ENCODE assay signal across 14 cellular contexts in the genomic region with DNA sequence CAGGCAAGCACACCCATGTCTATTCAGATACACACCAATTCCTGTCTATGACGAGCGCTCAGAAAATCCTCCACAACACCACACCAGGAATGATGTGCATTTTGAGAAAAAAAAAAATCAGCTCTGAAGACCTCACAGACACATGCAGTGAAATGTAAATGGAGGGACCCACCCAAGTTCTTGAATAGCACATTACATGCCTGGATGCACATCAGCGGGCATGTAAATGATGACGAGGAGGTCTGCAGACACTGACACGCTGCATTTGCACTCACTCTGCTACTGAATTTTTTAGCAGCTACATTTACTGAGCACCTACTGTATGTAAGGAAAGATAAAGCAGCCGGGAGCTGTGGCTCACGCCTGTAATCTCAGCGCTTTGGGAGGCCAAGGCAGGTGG. TPM values are rescaled to one million over a fixed set of nuclear protein-coding genes. Genes with fewer than 3 reads are reported as not detected.
DNase-seq lines count a peak whose midpoint lies in the region; ATAC-seq and FAIRE-seq lines count a peak whose summit lies in the region.
"Had no signal": no experiment of that assay in that cellular context is flagged by ENCODE, and none has a peak within 500 bp of the region (broad histone marks: within the 10 kb centered on the region; RNA-seq: fewer than 3 reads in every experiment).

No MANE protein-coding gene starts in this region.

- H3K4me3 Mint-ChIP-seq in activated naive CD8-positive, alpha-beta T cell treated with anti-CD3 and anti-CD28 coated beads for 36 hours = no peak overlapping the region
- no peak overlapping the region for H3K4me3 Mint-ChIP-seq in activated naive CD8-positive, alpha-beta T cell treated with anti-CD3 and anti-CD28 coated beads, Interleukin-2, amount 50 U/mL, for 24 hours
- no peak overlapping the region for H3K4me3 Mint-ChIP-seq in T-helper 17 cell
- H3K4me3 Mint-ChIP-seq: activated T-helper 1 cell treated with anti-CD3 and anti-CD28 coated beads, Interleukin-12 subunit alpha, Interleukin-12 subunit beta, Interleukin-2, Interleukin-4 antibody, amounts not matched to agents 30 ng/mL and 10 ng/mL and 1 ng/mL, durations not matched to agents 14 hours and 24 hours and 36 hours had no signal

- H3K4me1 Mint-ChIP-seq in activated naive CD8-positive, alpha-beta T cell treated with anti-CD3 and anti-CD28 coated beads for 36 hours = peaks cover 21% of the 10 kb centered on the region
- peaks cover 28% of the 10 kb centered on the region for H3K4me1 Mint-ChIP-seq in activated naive CD8-positive, alpha-beta T cell treated with anti-CD3 and anti-CD28 coated beads, Interleukin-2, amount 50 U/mL, for 24 hours
- H3K4me1 Mint-ChIP-seq in T-helper 17 cell = peaks cover 24% of the 10 kb centered on the region

- no peaks in the 10 kb centered on the region for H3K36me3 Mint-ChIP-seq in activated naive CD8-positive, alpha-beta T cell treated with anti-CD3 and anti-CD28 coated beads for 36 hours
- H3K36me3 Mint-ChIP-seq in activated naive CD8-positive, alpha-beta T cell treated with anti-CD3 and anti-CD28 coated beads, Interleukin-2, amount 50 U/mL, for 24 hours (ENCODE audit: low read depth) = no peaks in the 10 kb centered on the region
- no peaks in the 10 kb centered on the region for H3K36me3 Mint-ChIP-seq in T-helper 17 cell (ENCODE audit: low read depth)

- no peaks in the 10 kb centered on the region for H3K9me3 Mint-ChIP-seq in activated naive CD8-positive, alpha-beta T cell treated with anti-CD3 and anti-CD28 coated beads for 36 hours
- no peaks in the 10 kb centered on the region for H3K9me3 Mint-ChIP-seq in activated naive CD8-positive, alpha-beta T cell treated with anti-CD3 and anti-CD28 coated beads, Interleukin-2, amount 50 U/mL, for 24 hours
- H3K9me3 Mint-ChIP-seq: activated T-helper 1 cell treated with anti-CD3 and anti-CD28 coated beads, Interleukin-12 subunit alpha, Interleukin-12 subunit beta, Interleukin-2, Interleukin-4 antibody, amounts not matched to agents 30 ng/mL and 10 ng/mL and 1 ng/mL, durations not matched to agents 14 hours and 24 hours and 36 hours had no signal

- no peak for ATAC-seq in activated naive CD8-positive, alpha-beta T cell treated with anti-CD3 and anti-CD28 coated beads, Interleukin-2, amount 50 U/mL, for 24 hours
- ATAC-seq in HG03135 (IDR thresholded peaks at IDR 0.05; ENCODE audit: unreplicated experiment) (peak; percentile 59), HG03439 (IDR thresholded peaks at IDR 0.05; ENCODE audit: unreplicated experiment) (no peak), T-helper 17 cell (no peak)

- peak; percentile 84 for FAIRE-seq in RCC 7860 (lab: Jason Lieb, UNC)

- no peak for DNase-seq in activated naive CD8-positive, alpha-beta T cell treated with anti-CD3 and anti-CD28 coated beads for 36 hours
- no peak for DNase-seq in activated naive CD8-positive, alpha-beta T cell treated with anti-CD3 and anti-CD28 coated beads, Interleukin-2, amount 50 U/mL, for 24 hours
- DNase-seq in RCC 7860 (ENCODE audit: low spot score) (peak; percentile 80), NCI-H446 (lab: John Stamatoyannopoulos, UW) (no peak), CD1c-positive myeloid dendritic cell (ENCODE audit: extremely low spot score) (no peak), T-helper 17 cell (no peak)
- DNase-seq: activated CD4-positive, alpha-beta T cell treated with anti-CD3 and anti-CD28 coated beads for 4 hours; foreskin fibroblast; GDM1; NK-92 treated with Interleukin-12 subunit alpha and Interleukin-12 subunit beta, amount 100 ng/mL, for 24 hours; uterus had no signal

- H3K27ac Mint-ChIP-seq in activated naive CD8-positive, alpha-beta T cell treated with anti-CD3 and anti-CD28 coated beads for 36 hours = peak overlapping the region; percentile 27
- H3K27ac Mint-ChIP-seq in activated naive CD8-positive, alpha-beta T cell treated with anti-CD3 and anti-CD28 coated beads, Interleukin-2, amount 50 U/mL, for 24 hours = no peak overlapping the region
- no peak overlapping the region for H3K27ac Mint-ChIP-seq in T-helper 17 cell

- H3K9me3 ChIP-seq in T-helper 17 cell (ENCODE audit: control insufficient read depth, low read length, poor library complexity, severe bottlenecking) = no peaks in the 10 kb centered on the region
- H3K9me3 ChIP-seq: uterus had no signal

- no peaks in the 10 kb centered on the region for H3K27me3 Mint-ChIP-seq in activated naive CD8-positive, alpha-beta T cell treated with anti-CD3 and anti-CD28 coated beads for 36 hours
- H3K27me3 Mint-ChIP-seq in activated naive CD8-positive, alpha-beta T cell treated with anti-CD3 and anti-CD28 coated beads, Interleukin-2, amount 50 U/mL, for 24 hours = peaks cover 3% of the 10 kb centered on the region
- peaks cover 10% of the 10 kb centered on the region for H3K27me3 Mint-ChIP-seq in T-helper 17 cell

RNA-seq across cellular contexts. Expression of gene NRSN2, which starts 14.7 kb away (rescaled TPM):
- total RNA-seq in activated naive CD8-positive, alpha-beta T cell treated with anti-CD3 and anti-CD28 coated beads for 36 hours = 10 to 100 TPM; 11.2 to 12.6 TPM
- under 1 TPM; 0.62 to 0.89 TPM for total RNA-seq in T-helper 17 cell

RNA-seq across cellular contexts. Expression of gene TRIB3, which starts 19.0 kb away (rescaled TPM):
- total RNA-seq in activated naive CD8-positive, alpha-beta T cell treated with anti-CD3 and anti-CD28 coated beads for 36 hours = 10 to 100 TPM; 57.8 to 58.0 TPM
- 1 to 10 TPM; 1.8 to 3.3 TPM for total RNA-seq in T-helper 17 cell

RNA-seq across cellular contexts. Expression of gene SOX12, which starts 36.2 kb away (rescaled TPM):
- 10 to 100 TPM; 13.1 to 13.3 TPM for total RNA-seq in activated naive CD8-positive, alpha-beta T cell treated with anti-CD3 and anti-CD28 coated beads for 36 hours
- total RNA-seq in T-helper 17 cell = 1 to 10 TPM; 5.2 to 8.3 TPM

RNA-seq across cellular contexts. Expression of gene RBCK1, which starts 46.5 kb away (rescaled TPM):
- 100 to 1,000 TPM; 113 to 115 TPM for total RNA-seq in activated naive CD8-positive, alpha-beta T cell treated with anti-CD3 and anti-CD28 coated beads for 36 hours
- total RNA-seq in T-helper 17 cell = 10 to 100 TPM; 62.1 to 72.7 TPM

Comparison
In these comparisons a context has a peak if more than half of its experiments do, and no peak if none do; other contexts are left out.
1. RNA of gene NRSN2, which starts 14.7 kb away (total RNA-seq): 11.2 to 12.6 TPM in activated naive CD8-positive, alpha-beta T cell treated with anti-CD3 and anti-CD28 coated beads for 36 hours; 0.62 to 0.89 TPM in T-helper 17 cell; every median in the first group is over 4 times any median in the second.
2. RNA of gene TRIB3, which starts 19.0 kb away (total RNA-seq): 57.8 to 58.0 TPM in activated naive CD8-positive, alpha-beta T cell treated with anti-CD3 and anti-CD28 coated beads for 36 hours; 1.8 to 3.3 TPM in T-helper 17 cell; every median in the first group is over 10 times any median in the second.